In the genomic region with DNA sequence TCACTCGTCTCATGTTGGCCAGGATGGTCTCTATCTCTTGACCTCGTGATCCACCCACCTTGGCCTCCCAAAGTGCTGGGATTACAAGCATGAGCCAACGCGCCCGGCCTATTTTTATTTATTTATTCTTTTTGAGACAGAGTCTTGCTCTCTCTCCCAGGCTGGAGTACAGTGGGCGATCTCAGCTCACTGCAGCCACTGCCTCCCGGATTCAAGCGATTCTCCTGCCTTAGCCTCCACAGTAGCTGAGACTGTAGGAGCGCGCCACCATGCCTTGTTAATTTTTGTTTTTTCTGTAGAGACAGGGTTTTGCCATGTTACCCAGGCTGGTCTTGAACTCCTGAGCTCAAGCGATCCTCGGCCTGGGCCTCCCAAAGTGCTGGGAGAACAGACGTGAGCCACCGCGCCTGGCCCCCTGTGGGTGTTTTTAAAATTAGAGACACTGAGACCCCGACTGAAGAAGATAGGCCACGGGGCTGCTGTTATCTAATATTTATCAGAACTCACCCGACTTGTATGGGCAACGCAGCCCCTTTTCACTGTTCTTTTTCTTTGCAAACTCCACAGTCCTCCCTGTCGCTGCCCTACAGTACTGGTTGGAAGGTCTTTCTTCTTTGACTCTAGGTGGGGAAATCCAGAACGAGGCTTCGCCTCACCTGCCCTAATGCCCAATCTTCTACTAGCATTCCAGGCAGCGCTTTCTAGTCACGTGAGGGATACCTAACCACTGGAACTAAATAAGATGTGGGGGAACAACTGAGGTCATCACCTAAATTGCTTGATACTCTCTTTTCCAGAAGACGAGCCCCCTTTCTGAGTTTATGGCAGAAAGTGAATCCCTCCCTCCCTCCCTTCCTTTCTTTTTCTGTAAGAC, we compare ENCODE assay signal across 9 cellular contexts. TPM values are rescaled to one million over a fixed set of nuclear protein-coding genes. Genes with fewer than 3 reads are reported as not detected.
DNase-seq lines count a peak whose midpoint lies in the region; FAIRE-seq and TF ChIP-seq lines count a peak whose summit lies in the region.
"Had no signal": no experiment of that assay in that cellular context is flagged by ENCODE, and none has a peak within 500 bp of the region (broad histone marks: within the 10 kb centered on the region; RNA-seq: fewer than 3 reads in every experiment).

No MANE protein-coding gene starts in this region.

- FAIRE-seq in GM19239 (lab: Jason Lieb, UNC): no peak

- H3K36me3 Mint-ChIP-seq in CD14-positive monocyte (peaks cover 19 to 22% of the 10 kb centered on the region in 2 donors), endothelial cell (ENCODE audit: low read depth, unreplicated experiment) (peaks cover 3% of the 10 kb centered on the region)

- no peaks in the 10 kb centered on the region for H3K27me3 ChIP-seq in parathyroid adenoma (ENCODE audit: control insufficient read depth, insufficient read depth, low read length)
- no peaks in the 10 kb centered on the region for H3K27me3 ChIP-seq in effector memory CD4-positive, alpha-beta T cell (replicated peaks; ENCODE audit: control insufficient read depth, insufficient read depth, low read length, poor library complexity, severe bottlenecking)

- H3K4me1 Mint-ChIP-seq in CD14-positive monocyte (peaks cover 17% of the 10 kb centered on the region), endothelial cell (ENCODE audit: unreplicated experiment) (peaks cover 37% of the 10 kb centered on the region)

- H3K27me3 Mint-ChIP-seq in CD14-positive monocyte (ENCODE audit: low read depth in 3 of 3) (peaks cover 0 to 6% (median 3%) of the 10 kb centered on the region in 3 donors), endothelial cell (ENCODE audit: unreplicated experiment) (peaks cover 9% of the 10 kb centered on the region)

- H3K9ac ChIP-seq in parathyroid adenoma: no peak overlapping the region

- intact Hi-C loops in CD14-positive monocyte (cut with micrococcal nuclease): loop anchor here in 1 of 2 donors (10.0 kb wide), 3 partner anchors 57 to 347 kb away; partner anchors contain the start of gene CLEC2B

- H3K4me2 ChIP-seq in parathyroid adenoma (ENCODE audit: low read length): no peak overlapping the region

- peaks cover 16% of the 10 kb centered on the region for H3K79me2 ChIP-seq in parathyroid adenoma

- no peak overlapping the region for H2AFZ ChIP-seq in parathyroid adenoma

- H3K9me3 Mint-ChIP-seq in CD14-positive monocyte: peaks cover 0 to 2% (median 0%) of the 10 kb centered on the region in 7 donors
- no peaks in the 10 kb centered on the region for H3K9me3 Mint-ChIP-seq in endothelial cell (ENCODE audit: unreplicated experiment)

- TF ChIP-seq CTCF in CD14-positive monocyte (IDR thresholded peaks at IDR 0.05) (no peak), endothelial cell (IDR thresholded peaks at IDR 0.05; ENCODE audit: unreplicated experiment) (no peak), parathyroid adenoma (IDR thresholded peaks at IDR 0.05) (no peak)

- H3K36me3 ChIP-seq in parathyroid adenoma (ENCODE audit: control insufficient read depth, insufficient read depth, low read length): no peaks in the 10 kb centered on the region
- no peaks in the 10 kb centered on the region for H3K36me3 ChIP-seq in effector memory CD4-positive, alpha-beta T cell (ENCODE audit: control insufficient read depth, insufficient read depth, low read length)

- H3K9me3 ChIP-seq in parathyroid adenoma (ENCODE audit: control insufficient read depth, low read length): no peaks in the 10 kb centered on the region
- H3K9me3 ChIP-seq in effector memory CD4-positive, alpha-beta T cell (ENCODE audit: control insufficient read depth, low read length): no peaks in the 10 kb centered on the region

- peak overlapping the region in 1 of 2 donors; percentile 96 for H3K4me3 Mint-ChIP-seq in CD14-positive monocyte
- H3K4me3 Mint-ChIP-seq in endothelial cell (ENCODE audit: unreplicated experiment): peak overlapping the region; percentile 47

- H3K27ac Mint-ChIP-seq in CD14-positive monocyte (peak overlapping the region; percentile 99 to 100 (median 99)), endothelial cell (ENCODE audit: unreplicated experiment) (peak overlapping the region; percentile 84)

- H3K27ac ChIP-seq in parathyroid adenoma: peak overlapping the region; percentile 99
- H3K27ac ChIP-seq in effector memory CD4-positive, alpha-beta T cell (ENCODE audit: insufficient read depth, low read length, poor library complexity, severe bottlenecking): no peak overlapping the region

- DNase-seq in CD14-positive monocyte (ENCODE audit: low spot score) (no peak), NCI-H69 (lab: John Stamatoyannopoulos, UW) (peak; percentile 3), endothelial cell (ENCODE audit: low spot score) (no peak), NCI-H2171 treated with DMSO at 0.1 percent for 48 hours (lab: John Stamatoyannopoulos, UW) (no peak), GM19239 (ENCODE audit: insufficient read length, low spot score) (no peak), activated gamma-delta T cell (lab: John Stamatoyannopoulos, UW) (no peak)
- DNase-seq in effector memory CD4-positive, alpha-beta T cell: no peak

- H3K4me1 ChIP-seq in parathyroid adenoma: peaks cover 10% of the 10 kb centered on the region
- peaks cover 17% of the 10 kb centered on the region for H3K4me1 ChIP-seq in effector memory CD4-positive, alpha-beta T cell (ENCODE audit: control insufficient read depth, insufficient read depth, low read length, poor library complexity, severe bottlenecking)

- H3K4me3 ChIP-seq in parathyroid adenoma (ENCODE audit: low read depth, low read length): no peak overlapping the region
- H3K4me3 ChIP-seq in effector memory CD4-positive, alpha-beta T cell (ENCODE audit: insufficient read depth, low read depth, low read length, poor library complexity, severe bottlenecking): no peak overlapping the region

RNA-seq across cellular contexts. Expression of gene GABARAPL1, which starts 1.3 kb away (rescaled TPM):
- polyA plus RNA-seq in CD14-positive monocyte: 10 to 100 TPM; 13.1 to 15.5 TPM
- total RNA-seq in endothelial cell (ENCODE audit: unreplicated experiment): 133 TPM

RNA-seq across cellular contexts. Expression of gene TMEM52B, which starts 32.5 kb away (rescaled TPM):
- under 1 TPM; 0.54 to 0.58 TPM for polyA plus RNA-seq in CD14-positive monocyte
- not detected for total RNA-seq in endothelial cell (ENCODE audit: unreplicated experiment)
- total RNA-seq: kidney epithelial cell had no signal

RNA-seq across cellular contexts. Expression of gene OLR1, which starts 39.4 kb away (rescaled TPM):
- polyA plus RNA-seq in CD14-positive monocyte: under 1 TPM; 0.88 to 0.99 TPM
- total RNA-seq in endothelial cell (ENCODE audit: unreplicated experiment): not detected
- total RNA-seq: kidney epithelial cell had no signal
